1 cellular context compared by ENCODE assay signal in genomic region chr16:72066747-72067146, GRCh38.
TF ChIP-seq lines count a peak whose summit lies in the region.

No MANE protein-coding gene starts in this region.

TF ChIP-seq in HepG2, 621 proteins besides CTCF, POLR2A, EP300 and RAD21 (continued from another document):
- TF ChIP-seq RNF219 (CRISPR knock-in tag; IDR thresholded peaks at IDR 0.05) (no peak), JUNB (CRISPR knock-in tag; IDR thresholded peaks at IDR 0.05; ENCODE audit: borderline replicate concordance) (no peak), TEAD3 (CRISPR knock-in tag; optimal IDR thresholded peaks at IDR 0.05; ENCODE audit: borderline replicate concordance) (peak; percentile 33), MBNL3 (CRISPR knock-in tag; conservative IDR thresholded peaks at IDR 0.05) (no peak), RNF2 (conservative IDR thresholded peaks at IDR 0.05; ENCODE audit: low read depth) (no peak), GATAD2A (CRISPR knock-in tag; IDR thresholded peaks at IDR 0.05) (peak; percentile 55; the same call in 1 of the 2 replicates), BCL6 (CRISPR knock-in tag; IDR thresholded peaks at IDR 0.05) (peak; percentile 26), LRRFIP1 (CRISPR knock-in tag; conservative IDR thresholded peaks at IDR 0.05) (no peak), ATRX (CRISPR knock-in tag; IDR thresholded peaks at IDR 0.05; ENCODE audit: borderline replicate concordance) (no peak), DNMT1 (CRISPR knock-in tag; IDR thresholded peaks at IDR 0.05) (no peak), HMGXB4 (CRISPR knock-in tag; IDR thresholded peaks at IDR 0.05; ENCODE audit: borderline replicate concordance in 1 of 2, low read depth in 1 of 2) (0 out of 4 replicates have a peak, but pooled peaks of 1 of the 2 experiments have one; percentile 45), RARG (CRISPR knock-in tag; IDR thresholded peaks at IDR 0.05; ENCODE audit: low read depth) (no peak), SOX6 (IDR thresholded peaks at IDR 0.05) (no peak), SOX6 (CRISPR knock-in tag; IDR thresholded peaks at IDR 0.05) (0 out of 2 replicates have a peak, but pooled peaks have one; percentile 1), ZNF382 (CRISPR knock-in tag; IDR thresholded peaks at IDR 0.05; ENCODE audit: borderline replicate concordance) (no peak), GPN1 (CRISPR knock-in tag; IDR thresholded peaks at IDR 0.05; ENCODE audit: borderline replicate concordance) (no peak), ATF6 (CRISPR knock-in tag; conservative IDR thresholded peaks at IDR 0.05) (no peak), SOX5 (CRISPR knock-in tag; IDR thresholded peaks at IDR 0.05; ENCODE audit: borderline replicate concordance) (peak; percentile 47; the same call in 1 of the 2 replicates), ZNF329 (CRISPR knock-in tag; IDR thresholded peaks at IDR 0.05; ENCODE audit: low read depth) (no peak), ZKSCAN8 (CRISPR knock-in tag; IDR thresholded peaks at IDR 0.05; ENCODE audit: borderline replicate concordance) (0 out of 2 replicates have a peak, but pooled peaks have one; percentile 16)
